In genomic region chr7:24560772-24561171, GRCh38 we compare ENCODE assay signal across 20 cellular contexts. TPM values are rescaled to one million over a fixed set of nuclear protein-coding genes. Genes with fewer than 3 reads are reported as not detected.
DNase-seq lines count a peak whose midpoint lies in the region; ATAC-seq and TF ChIP-seq lines count a peak whose summit lies in the region.
"Had no signal": no experiment of that assay in that cellular context is flagged by ENCODE, and none has a peak within 500 bp of the region (broad histone marks: within the 10 kb centered on the region; RNA-seq: fewer than 3 reads in every experiment).

No MANE protein-coding gene starts in this region.

- H3K9me3 Mint-ChIP-seq in activated CD4-positive, alpha-beta T cell treated with anti-CD3 and anti-CD28 coated beads for 36 hours (ENCODE audit: low read depth) = no peaks in the 10 kb centered on the region
- H3K9me3 Mint-ChIP-seq in activated naive CD4-positive, alpha-beta T cell treated with anti-CD3 and anti-CD28 coated beads, Interleukin-2, amount 50 U/mL, for 24 hours = no peaks in the 10 kb centered on the region
- H3K9me3 Mint-ChIP-seq in activated naive CD8-positive, alpha-beta T cell treated with anti-CD3 and anti-CD28 coated beads, Interleukin-2, amount 10 ng/mL, durations not matched to agents 7 days and 5 days = no peaks in the 10 kb centered on the region
- H3K9me3 Mint-ChIP-seq in stimulated activated naive CD8-positive, alpha-beta T cell treated with anti-CD3 and anti-CD28 coated beads, Interleukin-15, amount 100 ng/mL, for 72 hours = no peaks in the 10 kb centered on the region
- H3K9me3 Mint-ChIP-seq: HFFc6 had no signal

- POLR2A ChIA-PET in activated CD4-positive, alpha-beta T cell treated with anti-CD3 and anti-CD28 coated beads for 36 hours (lab: Charles Lee) = no interaction called here
- POLR2A ChIA-PET in activated naive CD8-positive, alpha-beta T cell treated with anti-CD3 and anti-CD28 coated beads, Interleukin-2, amount 10 ng/mL, durations not matched to agents 7 days and 5 days (lab: Charles Lee) = interaction anchor here (1.3 kb wide), 1 partner anchor 13 kb away, joined by 4 read pairs; no protein-coding TSS in a partner anchor

- CTCF ChIA-PET in activated CD4-positive, alpha-beta T cell treated with anti-CD3 and anti-CD28 coated beads for 36 hours (lab: Charles Lee) = interaction anchor here (0.7 to 0.9 kb wide), 2 partner anchors 9 to 21 kb away, joined by 3 to 4 read pairs; no protein-coding TSS in a partner anchor

- H3K4me3 Mint-ChIP-seq in activated CD4-positive, alpha-beta T cell treated with anti-CD3 and anti-CD28 coated beads for 36 hours = no peak overlapping the region
- H3K4me3 Mint-ChIP-seq in activated naive CD4-positive, alpha-beta T cell treated with anti-CD3 and anti-CD28 coated beads, Interleukin-2, amount 50 U/mL, for 24 hours = peak overlapping the region; percentile 6
- H3K4me3 Mint-ChIP-seq in activated naive CD8-positive, alpha-beta T cell treated with anti-CD3 and anti-CD28 coated beads, Interleukin-2, amount 10 ng/mL, durations not matched to agents 7 days and 5 days = peak overlapping the region; percentile 53
- H3K4me3 Mint-ChIP-seq in stimulated activated naive CD8-positive, alpha-beta T cell treated with anti-CD3 and anti-CD28 coated beads, Interleukin-15, amount 100 ng/mL, for 72 hours = no peak overlapping the region
- H3K4me3 Mint-ChIP-seq: HFFc6 had no signal

- peak overlapping the region; percentile 40 for H3K27ac Mint-ChIP-seq in activated CD4-positive, alpha-beta T cell treated with anti-CD3 and anti-CD28 coated beads for 36 hours
- peak overlapping the region; percentile 41 for H3K27ac Mint-ChIP-seq in activated naive CD4-positive, alpha-beta T cell treated with anti-CD3 and anti-CD28 coated beads, Interleukin-2, amount 50 U/mL, for 24 hours
- peak overlapping the region; percentile 1 for H3K27ac Mint-ChIP-seq in activated naive CD8-positive, alpha-beta T cell treated with anti-CD3 and anti-CD28 coated beads, Interleukin-2, amount 10 ng/mL, durations not matched to agents 7 days and 5 days
- no peak overlapping the region for H3K27ac Mint-ChIP-seq in stimulated activated naive CD8-positive, alpha-beta T cell treated with anti-CD3 and anti-CD28 coated beads, Interleukin-15, amount 100 ng/mL, for 72 hours
- H3K27ac Mint-ChIP-seq: HFFc6 had no signal

- no peak for TF ChIP-seq CTCF in omental fat pad (IDR thresholded peaks at IDR 0.05)

- no peak for DNase-seq in activated CD4-positive, alpha-beta T cell treated with anti-CD3 and anti-CD28 coated beads for 36 hours
- DNase-seq in activated CD4-positive, alpha-beta T cell treated with anti-CD3 and anti-CD28 coated beads for 1 hour = no peak
- no peak for DNase-seq in activated naive CD4-positive, alpha-beta T cell treated with anti-CD3 and anti-CD28 coated beads, Interleukin-2, amount 50 U/mL, for 16 hours
- no peak for DNase-seq in activated naive CD8-positive, alpha-beta T cell treated with anti-CD3 and anti-CD28 coated beads, Interleukin-2, amount 10 ng/mL, durations not matched to agents 7 days and 5 days
- no peak for DNase-seq in stimulated activated naive CD8-positive, alpha-beta T cell treated with anti-CD3 and anti-CD28 coated beads, Interleukin-15, amount 100 ng/mL, for 72 hours
- DNase-seq in NAMALWA (ENCODE audit: low spot score) (no peak), omental fat pad (ENCODE audit: low spot score) (no peak)
- DNase-seq: AML-193, Caco-2, GDM1, H7, HFFc6, NCI-H1436, NCI-H1930, NCI-H226, NCI-H524, NCI-H82, OCI-M1 had no signal

- H3K27me3 Mint-ChIP-seq in activated CD4-positive, alpha-beta T cell treated with anti-CD3 and anti-CD28 coated beads for 36 hours = no peaks in the 10 kb centered on the region
- no peaks in the 10 kb centered on the region for H3K27me3 Mint-ChIP-seq in activated naive CD4-positive, alpha-beta T cell treated with anti-CD3 and anti-CD28 coated beads, Interleukin-2, amount 50 U/mL, for 24 hours
- H3K27me3 Mint-ChIP-seq in activated naive CD8-positive, alpha-beta T cell treated with anti-CD3 and anti-CD28 coated beads, Interleukin-2, amount 10 ng/mL, durations not matched to agents 7 days and 5 days = peaks cover 7% of the 10 kb centered on the region
- H3K27me3 Mint-ChIP-seq in stimulated activated naive CD8-positive, alpha-beta T cell treated with anti-CD3 and anti-CD28 coated beads, Interleukin-15, amount 100 ng/mL, for 72 hours = no peaks in the 10 kb centered on the region

- intact Hi-C loops in activated CD4-positive, alpha-beta T cell treated with anti-CD3 and anti-CD28 coated beads for 36 hours (cut with DNase I, micrococcal nuclease) = no loop called here

- no peaks in the 10 kb centered on the region for H3K36me3 Mint-ChIP-seq in activated CD4-positive, alpha-beta T cell treated with anti-CD3 and anti-CD28 coated beads for 36 hours (ENCODE audit: low read depth)
- H3K36me3 Mint-ChIP-seq in activated naive CD4-positive, alpha-beta T cell treated with anti-CD3 and anti-CD28 coated beads, Interleukin-2, amount 50 U/mL, for 24 hours = no peaks in the 10 kb centered on the region
- H3K36me3 Mint-ChIP-seq in activated naive CD8-positive, alpha-beta T cell treated with anti-CD3 and anti-CD28 coated beads, Interleukin-2, amount 10 ng/mL, durations not matched to agents 7 days and 5 days = no peaks in the 10 kb centered on the region

- ATAC-seq in activated CD4-positive, alpha-beta T cell treated with anti-CD3 and anti-CD28 coated beads for 36 hours = peak; percentile 79
- ATAC-seq in activated naive CD8-positive, alpha-beta T cell treated with anti-CD3 and anti-CD28 coated beads, Interleukin-2, amount 10 ng/mL, durations not matched to agents 7 days and 5 days (ENCODE audit: low read depth) = peak; percentile 95
- peak; percentile 83 for ATAC-seq in stimulated activated naive CD8-positive, alpha-beta T cell treated with anti-CD3 and anti-CD28 coated beads, Interleukin-15, amount 100 ng/mL, for 72 hours
- ATAC-seq in omental fat pad (ENCODE audit: low FRiP score) = no peak
- ATAC-seq: HepG2 had no signal

- H3K4me1 Mint-ChIP-seq in activated CD4-positive, alpha-beta T cell treated with anti-CD3 and anti-CD28 coated beads for 36 hours = peaks cover 18% of the 10 kb centered on the region
- H3K4me1 Mint-ChIP-seq in activated naive CD4-positive, alpha-beta T cell treated with anti-CD3 and anti-CD28 coated beads, Interleukin-2, amount 50 U/mL, for 24 hours = peaks cover 22% of the 10 kb centered on the region
- H3K4me1 Mint-ChIP-seq in activated naive CD8-positive, alpha-beta T cell treated with anti-CD3 and anti-CD28 coated beads, Interleukin-2, amount 10 ng/mL, durations not matched to agents 7 days and 5 days = peaks cover 17% of the 10 kb centered on the region
- peaks cover 21% of the 10 kb centered on the region for H3K4me1 Mint-ChIP-seq in stimulated activated naive CD8-positive, alpha-beta T cell treated with anti-CD3 and anti-CD28 coated beads, Interleukin-15, amount 100 ng/mL, for 72 hours

RNA-seq across cellular contexts. Expression of gene PALS2, which starts 12.5 kb away (rescaled TPM):
- total RNA-seq in activated CD4-positive, alpha-beta T cell treated with anti-CD3 and anti-CD28 coated beads for 36 hours = 10 to 100 TPM; 20.8 to 41.7 TPM
- 10 to 100 TPM; 20.4 to 21.6 TPM for total RNA-seq in activated naive CD8-positive, alpha-beta T cell treated with anti-CD3 and anti-CD28 coated beads, Interleukin-2, amount 10 ng/mL, durations not matched to agents 7 days and 5 days
- total RNA-seq in omental fat pad = 10 to 100 TPM in 3 of 4 donors, 1 to 10 TPM in 1; 8.2 to 30.0 (median 22.2) TPM

Comparison
In these comparisons a context has a peak if more than half of its experiments do, and no peak if none do; other contexts are left out.
1. H3K27ac Mint-ChIP-seq: peak in activated CD4-positive, alpha-beta T cell treated with anti-CD3 and anti-CD28 coated beads for 36 hours (single experiment), activated naive CD4-positive, alpha-beta T cell treated with anti-CD3 and anti-CD28 coated beads, Interleukin-2, amount 50 U/mL, for 24 hours (single experiment) and activated naive CD8-positive, alpha-beta T cell treated with anti-CD3 and anti-CD28 coated beads, Interleukin-2, amount 10 ng/mL, durations not matched to agents 7 days and 5 days (single experiment); none in stimulated activated naive CD8-positive, alpha-beta T cell treated with anti-CD3 and anti-CD28 coated beads, Interleukin-15, amount 100 ng/mL, for 72 hours (0 of 2).
2. H3K4me3 Mint-ChIP-seq: peak in activated naive CD4-positive, alpha-beta T cell treated with anti-CD3 and anti-CD28 coated beads, Interleukin-2, amount 50 U/mL, for 24 hours (single experiment) and activated naive CD8-positive, alpha-beta T cell treated with anti-CD3 and anti-CD28 coated beads, Interleukin-2, amount 10 ng/mL, durations not matched to agents 7 days and 5 days (single experiment); none in activated CD4-positive, alpha-beta T cell treated with anti-CD3 and anti-CD28 coated beads for 36 hours (single experiment) and stimulated activated naive CD8-positive, alpha-beta T cell treated with anti-CD3 and anti-CD28 coated beads, Interleukin-15, amount 100 ng/mL, for 72 hours (0 of 2).